28 cellular contexts compared by ENCODE assay signal in genomic region chr4:84661191-84661944, GRCh38.
A peak's percentile ranks its signal among the peaks of the same experiment; 100 is the strongest.
DNase-seq lines count a peak whose midpoint lies in the region; ATAC-seq, FAIRE-seq and TF ChIP-seq lines count a peak whose summit lies in the region.
"Had no signal": no experiment of that assay in that cellular context is flagged by ENCODE, and none has a peak within 500 bp of the region (broad histone marks: within the 10 kb centered on the region; RNA-seq: fewer than 3 reads in every experiment).

No MANE protein-coding gene starts in this region.

- H3K4me1 ChIP-seq in astrocyte (ENCODE audit: insufficient read depth, low read length) (no peaks in the 10 kb centered on the region), mucosa of descending colon (ENCODE audit: low read depth) (peaks cover 16% of the 10 kb centered on the region)
- H3K4me1 ChIP-seq: A549, BE2C, HAP-1 had no signal

- H3K27me3 Mint-ChIP-seq in astrocyte (ENCODE audit: low read depth, unreplicated experiment) = no peaks in the 10 kb centered on the region

- intact Hi-C loops in left colon (cut with DNase I, micrococcal nuclease) = no loop called here
- intact Hi-C loops in mucosa of descending colon (cut with DNase I, micrococcal nuclease) = no loop called here

- H3K9me3 Mint-ChIP-seq in astrocyte (ENCODE audit: unreplicated experiment) = peaks cover 17% of the 10 kb centered on the region

- ATAC-seq in left colon = peak; percentile 75
- peak; percentile 69 for ATAC-seq in mucosa of descending colon
- ATAC-seq in HG02938 (IDR thresholded peaks at IDR 0.05; ENCODE audit: unreplicated experiment) = no peak
- ATAC-seq in GM21423 (IDR thresholded peaks at IDR 0.05; ENCODE audit: unreplicated experiment) = no peak
- ATAC-seq: A549, GM12878 had no signal

- H2AFZ ChIP-seq in astrocyte (ENCODE audit: low read depth, low read length) = no peak overlapping the region

- H3K9ac ChIP-seq in astrocyte (ENCODE audit: low read length) = no peak overlapping the region
- H3K9ac ChIP-seq: BLaER1 treated with 17β-estradiol and CSF1 and Interleukin-3, amounts not matched to agents 10 nM and 100 nM had no signal

- no peaks in the 10 kb centered on the region for H3K27me3 ChIP-seq in astrocyte (ENCODE audit: insufficient read depth, low read length)
- H3K27me3 ChIP-seq: BE2C; BLaER1 treated with 17β-estradiol and CSF1 and Interleukin-3, amounts not matched to agents 10 nM and 100 nM had no signal

- H3K4me3 Mint-ChIP-seq in astrocyte (ENCODE audit: unreplicated experiment) = no peak overlapping the region
- H3K4me3 Mint-ChIP-seq: CD14-positive monocyte; CD4-positive, alpha-beta T cell; CD8-positive, alpha-beta memory T cell; HFFc6 had no signal

- TF ChIP-seq CTCF in astrocyte (IDR thresholded peaks at IDR 0.05; ENCODE audit: insufficient read depth, low read depth, low read length) (no peak), mucosa of descending colon (IDR thresholded peaks at IDR 0.05) (no peak)

- no peaks in the 10 kb centered on the region for H3K79me2 ChIP-seq in astrocyte (ENCODE audit: insufficient read depth, low read length)

- DNase-seq in HuH-7 (ENCODE audit: low spot score) (peak; percentile 19), astrocyte (ENCODE audit: low read depth) (no peak), left colon (no peak), mucosa of descending colon (no peak), T-helper 9 cell (no peak), HPDE6-E6E7 (ENCODE audit: extremely low spot score) (no peak)
- DNase-seq: 8988T; ACHN; AML-193; BE2C; CD4-positive, alpha-beta T cell; CD8-positive, alpha-beta memory T cell; DMS 273 treated with DMSO at 0.1 percent for 48 hours; DMS79; EL; GDM1; GOT3; HFFc6 had no signal

- no peaks in the 10 kb centered on the region for H4K20me1 ChIP-seq in astrocyte (ENCODE audit: insufficient read depth, low read length)

- H3K36me3 ChIP-seq in astrocyte (ENCODE audit: insufficient read depth, low read length) = no peaks in the 10 kb centered on the region
- no peaks in the 10 kb centered on the region for H3K36me3 ChIP-seq in mucosa of descending colon (ENCODE audit: low read depth)
- H3K36me3 ChIP-seq: BE2C, HAP-1 had no signal

- H3K27ac Mint-ChIP-seq in astrocyte (ENCODE audit: unreplicated experiment) = no peak overlapping the region
- H3K27ac Mint-ChIP-seq: CD4-positive, alpha-beta T cell; CD8-positive, alpha-beta memory T cell; HFFc6 had no signal

- H3K27ac ChIP-seq in astrocyte (ENCODE audit: low read depth, low read length) = no peak overlapping the region
- H3K27ac ChIP-seq: A549; BLaER1 treated with 17β-estradiol and CSF1 and Interleukin-3, amounts not matched to agents 10 nM and 100 nM had no signal

- H3K4me1 Mint-ChIP-seq in astrocyte (ENCODE audit: low read depth, unreplicated experiment) = no peaks in the 10 kb centered on the region
- H3K4me1 Mint-ChIP-seq: CD14-positive monocyte; CD8-positive, alpha-beta memory T cell had no signal

- peaks cover 30% of the 10 kb centered on the region for H3K36me3 Mint-ChIP-seq in astrocyte (ENCODE audit: low read depth, unreplicated experiment)

- H3K9me3 ChIP-seq in astrocyte (ENCODE audit: insufficient read depth, low read depth, low read length) (peaks cover 2% of the 10 kb centered on the region), mucosa of descending colon (peaks cover 6% of the 10 kb centered on the region)
- H3K9me3 ChIP-seq: A549, BE2C had no signal

- FAIRE-seq in astrocyte (lab: Jason Lieb, UNC) = peak; percentile 13
- FAIRE-seq: A549, D721Med, GM12878, GM19239, H54 had no signal

- no peak overlapping the region for H3K4me3 ChIP-seq in astrocyte (ENCODE audit: insufficient read depth, low read depth, low read length)
- H3K4me3 ChIP-seq in mucosa of descending colon = no peak overlapping the region
- H3K4me3 ChIP-seq: A549; BLaER1 treated with 17β-estradiol and CSF1 and Interleukin-3, amounts not matched to agents 10 nM and 100 nM; GM12878; HAP-1 had no signal

- H3K4me2 ChIP-seq in astrocyte (ENCODE audit: low read length) = no peak overlapping the region
- H3K4me2 ChIP-seq: A549; BLaER1 treated with 17β-estradiol and CSF1 and Interleukin-3, amounts not matched to agents 10 nM and 100 nM had no signal

Comparison
In these comparisons a context has a peak if more than half of its experiments do, and no peak if none do; other contexts are left out.
1. ATAC-seq: peak in left colon (single experiment) and mucosa of descending colon (single experiment); none in HG02938 (single experiment) and GM21423 (single experiment).